20 cellular contexts compared by ENCODE assay signal in the genomic region with DNA sequence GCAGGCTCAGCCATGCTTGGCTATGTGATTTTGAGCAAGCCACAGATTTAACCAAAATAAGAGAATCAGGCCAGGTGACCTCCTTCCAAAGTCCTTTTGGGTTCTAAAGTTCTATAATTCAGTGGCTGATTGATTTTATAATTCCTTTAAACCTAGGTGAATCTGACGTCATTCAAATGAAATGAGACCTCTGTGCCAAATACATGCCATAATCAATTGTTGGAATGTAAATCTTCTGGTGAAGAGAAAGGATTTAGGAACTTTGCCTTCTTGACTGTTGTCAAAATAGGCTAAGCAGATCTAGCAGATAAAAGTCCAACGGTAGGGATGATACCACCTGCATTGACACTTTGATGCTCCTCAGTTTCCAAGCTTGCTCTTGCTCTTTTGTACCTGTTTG.
"Had no signal": no experiment of that assay in that cellular context is flagged by ENCODE, and none has a peak within 500 bp of the region (broad histone marks: within the 10 kb centered on the region; RNA-seq: fewer than 3 reads in every experiment).

No MANE protein-coding gene starts in this region.

- H3K9me3 ChIP-seq: gastroesophageal sphincter, lower lobe of right lung, testis, vagina had no signal

- DNase-seq: activated CD4-positive, alpha-beta T cell treated with anti-CD3 and anti-CD28 coated beads for 1 hour; activated T-cell treated with anti-CD3 and anti-CD28 coated beads, Interleukin-2, amount 50 U/mL, for 1 hour; aorta; cortex of kidney; endodermal cell; head of caudate nucleus; lower lobe of right lung; natural killer cell; retina; stimulated activated CD4-positive, alpha-beta T cell treated with anti-CD3 and anti-CD28 coated beads, Interleukin-2, amount 100 ng/mL, for 48 hours; stimulated activated CD8-positive, alpha-beta memory T cell treated with anti-CD3 and anti-CD28 coated beads, Interleukin-4, amount 100 ng/mL, for 48 hours; stimulated activated naive B cell treated with anti-CD40 and anti-IgM and Interleukin-4, amounts not matched to agents 10 μg/mL and 1 μg/mL and 100 μg/mL, for 72 hours; testis; WERI-Rb-1 had no signal

- ATAC-seq: activated naive CD4-positive, alpha-beta T cell treated with anti-CD3 and anti-CD28 coated beads, Interleukin-2, amount 50 U/mL, for 72 hours; activated T-helper 17 cell treated with anti-CD3 and anti-CD28 coated beads, Interleukin-2, amount 50 U/mL, for 72 hours; gastroesophageal sphincter; lower lobe of right lung; natural killer cell; stimulated activated naive B cell treated with anti-CD40 and anti-IgM and Interleukin-4, amounts not matched to agents 10 μg/mL and 1 μg/mL and 100 μg/mL, for 72 hours had no signal

- H3K4me3 ChIP-seq: gastroesophageal sphincter, lower lobe of right lung, testis, vagina had no signal

- H3K27ac ChIP-seq: gastroesophageal sphincter, lower lobe of right lung, testis, vagina, WERI-Rb-1 had no signal

- H3K27me3 ChIP-seq: testis, vagina had no signal

- H3K36me3 ChIP-seq: gastroesophageal sphincter, lower lobe of right lung, vagina, WERI-Rb-1 had no signal

- FAIRE-seq: bronchial epithelial cell, TTC549 had no signal
